1 cellular context compared by ENCODE assay signal in the genomic region with DNA sequence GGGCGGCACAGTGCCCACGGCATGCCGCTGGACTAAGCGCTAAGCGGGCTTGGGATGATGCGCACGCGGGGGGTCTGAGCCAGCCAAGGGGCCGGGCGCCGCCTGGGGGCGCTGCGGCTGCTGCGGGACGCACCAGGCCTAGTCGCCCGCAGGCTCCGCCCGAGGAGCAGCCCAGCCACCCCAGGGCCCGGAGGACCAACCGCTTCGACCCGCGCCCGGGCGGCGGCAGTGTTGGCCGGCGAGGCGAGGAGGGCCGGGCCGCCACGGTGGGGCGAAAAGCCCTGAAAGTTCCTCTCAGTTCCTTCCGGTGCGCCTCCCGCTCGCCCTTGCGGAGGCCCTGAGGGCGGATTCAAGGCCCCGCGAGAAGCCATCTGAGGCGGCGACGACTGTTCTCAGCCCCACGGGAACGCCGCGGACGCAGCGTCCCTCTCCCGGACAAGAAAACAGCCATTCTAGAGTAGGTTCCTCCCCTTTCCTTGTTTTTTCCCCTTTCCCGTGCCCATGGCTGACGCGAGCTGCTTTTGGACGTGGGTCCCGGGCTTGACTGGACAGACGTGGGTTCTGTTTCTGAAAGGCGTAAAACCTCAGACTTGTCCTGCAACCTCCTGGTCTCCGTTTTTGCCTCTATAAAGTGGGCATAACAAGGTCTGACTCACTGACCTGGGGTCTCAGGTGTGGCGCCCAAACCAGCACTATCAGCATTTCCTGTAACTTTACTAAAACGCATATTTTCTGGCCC.
TF ChIP-seq lines count a peak whose summit lies in the region.

ANKAR (plus strand) TSS at position 297 of the 739 bp plus-strand sequence. CDS start 1,821 bp downstream, outside the sequence.

TF ChIP-seq in HepG2, 621 proteins besides CTCF, POLR2A, EP300 and RAD21 (continues in another document):
- TF ChIP-seq ZBTB8A (CRISPR knock-in tag; IDR thresholded peaks at IDR 0.05; ENCODE audit: borderline replicate concordance, low read depth) (no peak), NFAT5 (CRISPR knock-in tag; IDR thresholded peaks at IDR 0.05) (peak; percentile 93; the same call in 1 of the 2 replicates), HBP1 (CRISPR knock-in tag; IDR thresholded peaks at IDR 0.05; ENCODE audit: low read depth) (no peak), ZNF747 (CRISPR knock-in tag; IDR thresholded peaks at IDR 0.05; ENCODE audit: borderline replicate concordance) (peak; percentile 97), ZNF274 (CRISPR knock-in tag; IDR thresholded peaks at IDR 0.05) (peak; percentile 99), ATAD3A (CRISPR knock-in tag; IDR thresholded peaks at IDR 0.05) (no peak), ZNF598 (CRISPR knock-in tag; IDR thresholded peaks at IDR 0.05; ENCODE audit: borderline replicate concordance) (peak; percentile 86; the same call in 1 of the 2 replicates), ZNF333 (CRISPR knock-in tag; IDR thresholded peaks at IDR 0.05; ENCODE audit: borderline replicate concordance) (peak; percentile 96; the same call in 1 of the 2 replicates), PCBP2 (optimal IDR thresholded peaks at IDR 0.05; ENCODE audit: low read depth, low read length, poor library complexity, severe bottlenecking) (no peak), SRF (IDR thresholded peaks at IDR 0.05; ENCODE audit: low read depth, low read length) (0 out of 2 replicates have a peak, but pooled peaks have one; percentile 8), FLYWCH1 (CRISPR knock-in tag; IDR thresholded peaks at IDR 0.05) (peak; percentile 84; the same call in 1 of the 2 replicates), ZNF446 (CRISPR knock-in tag; IDR thresholded peaks at IDR 0.05) (peak; percentile 97), NFIB (CRISPR knock-in tag; IDR thresholded peaks at IDR 0.05; ENCODE audit: borderline replicate concordance) (no peak), CEBPB (IDR thresholded peaks at IDR 0.05; ENCODE audit: borderline replicate concordance, low read depth, low read length) (no peak), ARNT2 (CRISPR knock-in tag; IDR thresholded peaks at IDR 0.05; ENCODE audit: low read depth) (peak; percentile 100), FOXA1 (IDR thresholded peaks at IDR 0.05) (no peak), FOXA1 (CRISPR knock-in tag; IDR thresholded peaks at IDR 0.05) (peak; percentile 37; the same call in 1 of the 2 replicates), ZSCAN31 (CRISPR knock-in tag; IDR thresholded peaks at IDR 0.05; ENCODE audit: low read depth) (peak; percentile 99), SP4 (CRISPR knock-in tag; IDR thresholded peaks at IDR 0.05) (peak; percentile 90), SRSF1 (optimal IDR thresholded peaks at IDR 0.05; ENCODE audit: low read depth, low read length) (peak; percentile 80), TCF12 (IDR thresholded peaks at IDR 0.05) (no peak), TCF12 (CRISPR knock-in tag; IDR thresholded peaks at IDR 0.05) (peak; percentile 88; the same call in 1 of the 2 replicates), CC2D1A (CRISPR knock-in tag; IDR thresholded peaks at IDR 0.05) (no peak), THAP9 (CRISPR knock-in tag; IDR thresholded peaks at IDR 0.05; ENCODE audit: borderline replicate concordance) (peak; percentile 82; the same call in 1 of the 2 replicates), RXRB (CRISPR knock-in tag; IDR thresholded peaks at IDR 0.05; ENCODE audit: borderline replicate concordance) (peak; percentile 73), TEAD3 (CRISPR knock-in tag; optimal IDR thresholded peaks at IDR 0.05; ENCODE audit: borderline replicate concordance) (peak; percentile 56), MXD1 (CRISPR knock-in tag; IDR thresholded peaks at IDR 0.05) (peak; percentile 94), ZNF235 (CRISPR knock-in tag; IDR thresholded peaks at IDR 0.05; ENCODE audit: borderline replicate concordance) (peak; percentile 83; the same call in 1 of the 2 replicates), ZMAT5 (CRISPR knock-in tag; IDR thresholded peaks at IDR 0.05; ENCODE audit: borderline replicate concordance, low read depth) (no peak), ZBTB38 (CRISPR knock-in tag; IDR thresholded peaks at IDR 0.05) (peak; percentile 97), CCAR2 (optimal IDR thresholded peaks at IDR 0.05; ENCODE audit: low read depth, low read length) (no peak), SMAD3 (CRISPR knock-in tag; IDR thresholded peaks at IDR 0.05) (peak; percentile 83; the same call in 1 of the 2 replicates), MEIS2 (CRISPR knock-in tag; IDR thresholded peaks at IDR 0.05) (peak; percentile 79), ZC3H4 (CRISPR knock-in tag; IDR thresholded peaks at IDR 0.05; ENCODE audit: borderline replicate concordance) (no peak; the same call in 1 of the 2 replicates), EEA1 (CRISPR knock-in tag; IDR thresholded peaks at IDR 0.05; ENCODE audit: borderline replicate concordance) (peak; percentile 83; the same call in 1 of the 2 replicates)
- TF ChIP-seq, protein P1, sequence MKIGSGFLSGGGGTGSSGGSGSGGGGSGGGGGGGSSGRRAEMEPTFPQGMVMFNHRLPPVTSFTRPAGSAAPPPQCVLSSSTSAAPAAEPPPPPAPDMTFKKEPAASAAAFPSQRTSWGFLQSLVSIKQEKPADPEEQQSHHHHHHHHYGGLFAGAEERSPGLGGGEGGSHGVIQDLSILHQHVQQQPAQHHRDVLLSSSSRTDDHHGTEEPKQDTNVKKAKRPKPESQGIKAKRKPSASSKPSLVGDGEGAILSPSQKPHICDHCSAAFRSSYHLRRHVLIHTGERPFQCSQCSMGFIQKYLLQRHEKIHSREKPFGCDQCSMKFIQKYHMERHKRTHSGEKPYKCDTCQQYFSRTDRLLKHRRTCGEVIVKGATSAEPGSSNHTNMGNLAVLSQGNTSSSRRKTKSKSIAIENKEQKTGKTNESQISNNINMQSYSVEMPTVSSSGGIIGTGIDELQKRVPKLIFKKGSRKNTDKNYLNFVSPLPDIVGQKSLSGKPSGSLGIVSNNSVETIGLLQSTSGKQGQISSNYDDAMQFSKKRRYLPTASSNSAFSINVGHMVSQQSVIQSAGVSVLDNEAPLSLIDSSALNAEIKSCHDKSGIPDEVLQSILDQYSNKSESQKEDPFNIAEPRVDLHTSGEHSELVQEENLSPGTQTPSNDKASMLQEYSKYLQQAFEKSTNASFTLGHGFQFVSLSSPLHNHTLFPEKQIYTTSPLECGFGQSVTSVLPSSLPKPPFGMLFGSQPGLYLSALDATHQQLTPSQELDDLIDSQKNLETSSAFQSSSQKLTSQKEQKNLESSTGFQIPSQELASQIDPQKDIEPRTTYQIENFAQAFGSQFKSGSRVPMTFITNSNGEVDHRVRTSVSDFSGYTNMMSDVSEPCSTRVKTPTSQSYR (CRISPR knock-in tag; IDR thresholded peaks at IDR 0.05; ENCODE audit: borderline replicate concordance): peak; percentile 65; the same call in 1 of the 2 replicates
- TF ChIP-seq, protein P2, sequence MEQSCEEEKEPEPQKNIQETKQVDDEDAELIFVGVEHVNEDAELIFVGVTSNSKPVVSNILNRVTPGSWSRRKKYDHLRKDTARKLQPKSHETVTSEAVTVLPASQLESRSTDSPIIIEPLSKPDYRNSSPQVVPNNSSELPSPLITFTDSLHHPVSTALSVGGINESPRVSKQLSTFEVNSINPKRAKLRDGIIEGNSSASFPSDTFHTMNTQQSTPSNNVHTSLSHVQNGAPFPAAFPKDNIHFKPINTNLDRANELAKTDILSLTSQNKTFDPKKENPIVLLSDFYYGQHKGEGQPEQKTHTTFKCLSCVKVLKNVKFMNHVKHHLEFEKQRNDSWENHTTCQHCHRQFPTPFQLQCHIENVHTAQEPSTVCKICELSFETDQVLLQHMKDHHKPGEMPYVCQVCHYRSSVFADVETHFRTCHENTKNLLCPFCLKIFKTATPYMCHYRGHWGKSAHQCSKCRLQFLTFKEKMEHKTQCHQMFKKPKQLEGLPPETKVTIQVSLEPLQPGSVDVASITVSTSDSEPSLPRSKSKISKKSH (CRISPR knock-in tag; IDR thresholded peaks at IDR 0.05; ENCODE audit: borderline replicate concordance): peak; percentile 99
- TF ChIP-seq, protein P3, sequence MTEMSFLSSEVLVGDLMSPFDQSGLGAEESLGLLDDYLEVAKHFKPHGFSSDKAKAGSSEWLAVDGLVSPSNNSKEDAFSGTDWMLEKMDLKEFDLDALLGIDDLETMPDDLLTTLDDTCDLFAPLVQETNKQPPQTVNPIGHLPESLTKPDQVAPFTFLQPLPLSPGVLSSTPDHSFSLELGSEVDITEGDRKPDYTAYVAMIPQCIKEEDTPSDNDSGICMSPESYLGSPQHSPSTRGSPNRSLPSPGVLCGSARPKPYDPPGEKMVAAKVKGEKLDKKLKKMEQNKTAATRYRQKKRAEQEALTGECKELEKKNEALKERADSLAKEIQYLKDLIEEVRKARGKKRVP (CRISPR knock-in tag; IDR thresholded peaks at IDR 0.05): peak in 1 of 2 experiments; percentile 82; a peak in 2 of 4 replicates
- TF ChIP-seq, protein P4, sequence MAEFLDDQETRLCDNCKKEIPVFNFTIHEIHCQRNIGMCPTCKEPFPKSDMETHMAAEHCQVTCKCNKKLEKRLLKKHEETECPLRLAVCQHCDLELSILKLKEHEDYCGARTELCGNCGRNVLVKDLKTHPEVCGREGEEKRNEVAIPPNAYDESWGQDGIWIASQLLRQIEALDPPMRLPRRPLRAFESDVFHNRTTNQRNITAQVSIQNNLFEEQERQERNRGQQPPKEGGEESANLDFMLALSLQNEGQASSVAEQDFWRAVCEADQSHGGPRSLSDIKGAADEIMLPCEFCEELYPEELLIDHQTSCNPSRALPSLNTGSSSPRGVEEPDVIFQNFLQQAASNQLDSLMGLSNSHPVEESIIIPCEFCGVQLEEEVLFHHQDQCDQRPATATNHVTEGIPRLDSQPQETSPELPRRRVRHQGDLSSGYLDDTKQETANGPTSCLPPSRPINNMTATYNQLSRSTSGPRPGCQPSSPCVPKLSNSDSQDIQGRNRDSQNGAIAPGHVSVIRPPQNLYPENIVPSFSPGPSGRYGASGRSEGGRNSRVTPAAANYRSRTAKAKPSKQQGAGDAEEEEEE (CRISPR knock-in tag; IDR thresholded peaks at IDR 0.05; ENCODE audit: borderline replicate concordance): peak; percentile 37; the same call in 1 of the 2 replicates
